In the genomic region with DNA sequence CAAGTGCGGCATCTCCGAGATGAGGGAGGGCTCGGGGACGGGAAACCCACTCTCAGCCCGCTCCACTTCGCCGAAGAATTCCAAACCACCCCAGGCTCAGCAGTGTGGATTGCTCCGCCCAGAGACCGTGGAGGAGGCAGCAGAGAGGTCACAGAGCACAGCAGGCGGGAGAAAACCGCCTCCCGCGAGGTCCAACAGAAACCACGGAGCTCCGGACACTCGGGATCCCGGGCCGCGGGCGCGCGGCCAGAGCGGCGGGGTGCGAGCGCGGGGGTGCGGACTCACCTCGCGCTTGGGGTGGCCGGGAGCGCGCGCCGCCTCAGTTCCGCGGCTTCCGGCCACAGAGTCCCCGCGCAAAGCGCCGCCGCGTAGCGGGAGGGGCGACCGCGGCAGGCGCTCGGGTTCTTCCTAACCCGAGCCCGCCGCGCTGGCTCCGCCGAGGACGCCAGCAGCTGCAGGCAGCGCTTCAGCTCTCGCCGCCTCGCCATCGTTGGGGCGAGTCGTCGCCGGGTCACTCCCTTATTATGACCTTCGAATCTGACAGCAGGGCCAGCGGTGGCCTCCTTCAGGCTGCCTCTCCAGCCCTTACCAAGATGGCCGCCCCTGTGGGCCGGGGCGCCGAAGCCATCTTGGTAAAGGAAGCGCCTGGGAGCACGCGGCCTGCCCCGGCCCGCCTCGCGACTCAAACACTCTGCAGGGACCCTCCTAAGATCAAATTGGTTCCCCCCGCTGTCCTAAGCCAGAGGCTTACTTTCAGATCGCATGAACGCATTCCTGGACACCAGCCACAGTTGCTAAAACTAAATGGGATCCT, we compare ENCODE assay signal across 8 cellular contexts. TPM values are rescaled to one million over a fixed set of nuclear protein-coding genes. Genes with fewer than 3 reads are reported as not detected.
DNase-seq lines count a peak whose midpoint lies in the region; ATAC-seq and TF ChIP-seq lines count a peak whose summit lies in the region.

A gene (minus strand): TSS at position 106 of the 814 bp plus-strand sequence. CDS start 20,323 bp downstream, outside the sequence.

- peak within 1 kb of the TSS; percentile 84 for H3K4me2 ChIP-seq in mammary epithelial cell (ENCODE audit: insufficient read depth, low read depth, low read length)

- CTCF ChIA-PET in mammary epithelial cell (lab: Charles Lee; ENCODE audit: low non-redundant PET), result no interaction called here

- H3K4me3 ChIP-seq in ACC112 (ENCODE audit: low read depth, low read length) (peak within 1 kb of the TSS; percentile 86), WERI-Rb-1 (ENCODE audit: low read depth, low read length) (peak within 1 kb of the TSS; percentile 93), mammary epithelial cell (replicated peaks in 1 of 3; ENCODE audit: insufficient read depth in 1 of 3, low read depth in 2 of 3, low read length in 3 of 3) (peak within 1 kb of the TSS; percentile 63 to 86 (median 76))

- peak within 1 kb of the TSS; percentile 82 for H3K9ac ChIP-seq in mammary epithelial cell (ENCODE audit: insufficient read depth, low read length)

- ATAC-seq in GM18868 (IDR thresholded peaks at IDR 0.05; ENCODE audit: unreplicated experiment), result peak; percentile 87
- peak; percentile 75 for ATAC-seq in HG03097 (IDR thresholded peaks at IDR 0.05; ENCODE audit: low FRiP score, unreplicated experiment)

- peak within 1 kb of the TSS; percentile 98 for H2AFZ ChIP-seq in ACC112 (ENCODE audit: low read length, unreplicated experiment)
- peak within 1 kb of the TSS; percentile 95 for H2AFZ ChIP-seq in mammary epithelial cell (ENCODE audit: low read depth, low read length)

- no peaks in the 10 kb centered on the region for H4K20me1 ChIP-seq in mammary epithelial cell (ENCODE audit: insufficient read depth, low read length)

- in situ Hi-C loops in mammary epithelial cell (cut with MboI; ENCODE audit: low sequenced_read_pairs in 2 of 2), result no loop called here

- H3K4me1 ChIP-seq in ACC112 (ENCODE audit: control insufficient read depth, insufficient read depth, low read length, unreplicated experiment) (peaks cover 8% of the 10 kb centered on the region), mammary epithelial cell (ENCODE audit: insufficient read depth, low read length) (peaks cover 12% of the 10 kb centered on the region)

- dilution Hi-C loops in mammary epithelial cell (cut with HindIII; ENCODE audit: low sequenced_read_pairs), result no loop called here

- TSS peak; percentile 41 for BruUV-seq in mammary epithelial cell (replicated peaks; lab: Mats Ljungman, UMichigan)

- H3K9me3 ChIP-seq in WERI-Rb-1 (ENCODE audit: severe bottlenecking), result peaks cover 4% of the 10 kb centered on the region
- H3K9me3 ChIP-seq in mammary epithelial cell (replicated peaks; ENCODE audit: insufficient read depth, low read length), result no peaks in the 10 kb centered on the region

- TF ChIP-seq CTCF in WERI-Rb-1 (IDR thresholded peaks at IDR 0.05; ENCODE audit: low read depth, low read length) (no peak), mammary epithelial cell (conservative IDR thresholded peaks at IDR 0.05 in 1 of 2, IDR thresholded peaks at IDR 0.05 in 1 of 2; ENCODE audit: extremely low read depth in 1 of 2, insufficient read depth in 1 of 2, low read depth in 1 of 2, low read length in 2 of 2) (no peak)

- DNase-seq in NCI-H2171 (lab: John Stamatoyannopoulos, UW) (peak; percentile 90), WERI-Rb-1 (peak; percentile 89), mammary epithelial cell (peak; percentile 75), inferior parietal cortex (ENCODE audit: extremely low spot score) (peak; percentile 89), smooth muscle cell of the brain vasculature (ENCODE audit: low read depth, low spot score) (peak; percentile 77)

- whole genome bisulfite sequencing in mammary epithelial cell (ENCODE audit: low coverage, missing lambda C conversion rate), result 4% methylated on average over 9 of the region's 82 CpGs

- peaks cover 4% of the 10 kb centered on the region; the same call in 1 of the 2 replicates for H3K36me3 ChIP-seq in ACC112 (ENCODE audit: insufficient read depth, low read length)
- H3K36me3 ChIP-seq in WERI-Rb-1, result no peaks in the 10 kb centered on the region; the same call in 1 of the 2 replicates
- H3K36me3 ChIP-seq in mammary epithelial cell (ENCODE audit: insufficient read depth, low read length), result no peaks in the 10 kb centered on the region

- H3K27me3 ChIP-seq in ACC112 (ENCODE audit: insufficient read depth, low read length) (no peaks in the 10 kb centered on the region), WERI-Rb-1 (ENCODE audit: insufficient read depth, low read depth, severe bottlenecking) (no peaks in the 10 kb centered on the region), mammary epithelial cell (ENCODE audit: insufficient read depth, low read length) (no peaks in the 10 kb centered on the region)

- H3K79me2 ChIP-seq in ACC112 (ENCODE audit: control insufficient read depth, insufficient read depth, low read length, unreplicated experiment) (peaks cover 33% of the 10 kb centered on the region), mammary epithelial cell (ENCODE audit: insufficient read depth, low read length) (peaks cover 36% of the 10 kb centered on the region)

- peak within 1 kb of the TSS; percentile 98 for H3K27ac ChIP-seq in ACC112 (ENCODE audit: low read depth, low read length)
- peak within 1 kb of the TSS; percentile 97 for H3K27ac ChIP-seq in WERI-Rb-1
- peak within 1 kb of the TSS; percentile 77 for H3K27ac ChIP-seq in mammary epithelial cell (ENCODE audit: insufficient read depth, low read depth, low read length)

- intact Hi-C loops in mammary epithelial cell (cut with micrococcal nuclease), result loop anchor here (1.0 to 2.0 kb wide), 2 partner anchors 36 to 75 kb away; a partner anchor contains a TSS

RNA-seq across cellular contexts. Expression of the gene that starts here (rescaled TPM):
- 10 to 100 TPM in 1 of 2 donors, 1 to 10 TPM in 1; 5.7 to 11.3 TPM for total RNA-seq in mammary epithelial cell
- 2.4 TPM for polyA plus RNA-seq in mammary epithelial cell
- 9.6 TPM for polyA minus RNA-seq in mammary epithelial cell

Comparison
In these comparisons a context has a peak if more than half of its experiments do, and no peak if none do; other contexts are left out.
1. Peak in every context shown above with its lines: DNase-seq, ATAC-seq, H3K4me3 ChIP-seq and H3K27ac ChIP-seq.